In genomic region chrX:39877919-39878318, GRCh38 we compare ENCODE assay signal across 17 cellular contexts.
"Had no signal": no experiment of that assay in that cellular context is flagged by ENCODE, and none has a peak within 500 bp of the region (broad histone marks: within the 10 kb centered on the region; RNA-seq: fewer than 3 reads in every experiment).

No MANE protein-coding gene starts in this region.

- H3K36me3 Mint-ChIP-seq: immature natural killer cell had no signal

- H3K27ac Mint-ChIP-seq: activated B cell treated with CpG ODN at 0.5 μM for 24 hours; activated CD4-positive, alpha-beta T cell treated with anti-CD3 and anti-CD28 coated beads, Interleukin-2, amount 10 ng/mL, durations not matched to agents 24 days and 14 days; activated naive CD8-positive, alpha-beta T cell treated with anti-CD3 and anti-CD28 coated beads for 36 hours; immature natural killer cell had no signal

- ATAC-seq: left cardiac atrium, lower lobe of right lung had no signal

- H3K4me3 Mint-ChIP-seq: activated B cell treated with CpG ODN at 0.5 μM for 24 hours; activated CD4-positive, alpha-beta T cell treated with anti-CD3 and anti-CD28 coated beads, Interleukin-2, amount 10 ng/mL, durations not matched to agents 24 days and 14 days; activated naive CD8-positive, alpha-beta T cell treated with anti-CD3 and anti-CD28 coated beads for 36 hours; central memory CD8-positive, alpha-beta T cell; immature natural killer cell; nephron progenitor cell had no signal

- H3K9me3 Mint-ChIP-seq: activated B cell treated with CpG ODN at 0.5 μM for 24 hours; activated CD4-positive, alpha-beta T cell treated with anti-CD3 and anti-CD28 coated beads, Interleukin-2, amount 10 ng/mL, durations not matched to agents 24 days and 14 days had no signal

- DNase-seq: activated B cell treated with CpG ODN at 0.5 μM for 24 hours; activated CD4-positive, alpha-beta T cell treated with anti-CD3 and anti-CD28 coated beads, Interleukin-2, amount 10 ng/mL, durations not matched to agents 24 days and 14 days; activated CD8-positive, alpha-beta memory T cell treated with anti-CD3 and anti-CD28 coated beads, Interleukin-2, amount 50 U/mL, for 48 hours; activated naive CD8-positive, alpha-beta T cell treated with anti-CD3 and anti-CD28 coated beads for 36 hours; brain microvascular endothelial cell; cortex of kidney; effector CD8-positive, alpha-beta T cell; foreskin fibroblast; hypothalamus; immature natural killer cell; left cardiac atrium; lower lobe of right lung; nephron progenitor cell; sigmoid colon; stimulated activated CD4-positive, alpha-beta T cell treated with anti-CD3 and anti-CD28 coated beads, Interleukin-1b, Interleukin-23, amount 100 ng/mL, for 48 hours; T-helper 2 cell had no signal

- H3K27me3 Mint-ChIP-seq: activated B cell treated with CpG ODN at 0.5 μM for 24 hours; activated naive CD8-positive, alpha-beta T cell treated with anti-CD3 and anti-CD28 coated beads for 36 hours; central memory CD8-positive, alpha-beta T cell had no signal
